ENCODE assay signal across 3 cellular contexts in the genomic region with DNA sequence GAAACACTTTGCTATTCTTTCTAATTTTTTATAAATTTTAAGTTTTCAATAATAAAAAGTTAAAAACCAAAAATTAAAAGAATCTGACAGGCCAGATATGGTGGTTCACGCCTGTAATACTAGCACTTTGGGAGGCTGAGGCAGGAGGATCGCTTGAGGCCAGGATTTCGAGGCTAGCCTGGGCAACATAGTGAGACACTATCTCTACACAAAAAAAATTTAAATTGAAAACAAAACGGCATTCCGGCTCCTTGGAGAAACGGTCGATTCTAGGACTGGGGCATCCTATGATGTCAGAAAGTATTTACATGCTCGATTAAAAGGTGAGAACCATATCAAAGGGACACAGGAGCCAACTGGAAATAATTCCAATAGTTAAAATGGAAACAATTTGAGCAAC.
A peak's percentile ranks its signal among the peaks of the same experiment; 100 is the strongest.
TF ChIP-seq lines count a peak whose summit lies in the region.

No MANE protein-coding gene starts in this region.

TF ChIP-seq in SK-N-SH, 30 proteins besides CTCF, POLR2A, EP300 and RAD21:
- TF ChIP-seq ELF1 (IDR thresholded peaks at IDR 0.05), result no peak
- TF ChIP-seq, protein P1, sequence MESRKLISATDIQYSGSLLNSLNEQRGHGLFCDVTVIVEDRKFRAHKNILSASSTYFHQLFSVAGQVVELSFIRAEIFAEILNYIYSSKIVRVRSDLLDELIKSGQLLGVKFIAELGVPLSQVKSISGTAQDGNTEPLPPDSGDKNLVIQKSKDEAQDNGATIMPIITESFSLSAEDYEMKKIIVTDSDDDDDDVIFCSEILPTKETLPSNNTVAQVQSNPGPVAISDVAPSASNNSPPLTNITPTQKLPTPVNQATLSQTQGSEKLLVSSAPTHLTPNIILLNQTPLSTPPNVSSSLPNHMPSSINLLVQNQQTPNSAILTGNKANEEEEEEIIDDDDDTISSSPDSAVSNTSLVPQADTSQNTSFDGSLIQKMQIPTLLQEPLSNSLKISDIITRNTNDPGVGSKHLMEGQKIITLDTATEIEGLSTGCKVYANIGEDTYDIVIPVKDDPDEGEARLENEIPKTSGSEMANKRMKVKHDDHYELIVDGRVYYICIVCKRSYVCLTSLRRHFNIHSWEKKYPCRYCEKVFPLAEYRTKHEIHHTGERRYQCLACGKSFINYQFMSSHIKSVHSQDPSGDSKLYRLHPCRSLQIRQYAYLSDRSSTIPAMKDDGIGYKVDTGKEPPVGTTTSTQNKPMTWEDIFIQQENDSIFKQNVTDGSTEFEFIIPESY (IDR thresholded peaks at IDR 0.05; ENCODE audit: borderline replicate concordance, low read depth), result no peak
- no peak for TF ChIP-seq POLR2AphosphoS5 (IDR thresholded peaks at IDR 0.05; ENCODE audit: low read depth, low read length)
- no peak for TF ChIP-seq YY1 (IDR thresholded peaks at IDR 0.05; ENCODE audit: low read depth)
- TF ChIP-seq SIN3A (IDR thresholded peaks at IDR 0.05; ENCODE audit: borderline replicate concordance, low read depth, low read length), result no peak
- TF ChIP-seq JUND (IDR thresholded peaks at IDR 0.05), result no peak
- TF ChIP-seq NRF1 (IDR thresholded peaks at IDR 0.05; ENCODE audit: low read depth, low read length), result no peak
- no peak for TF ChIP-seq CHD2 (IDR thresholded peaks at IDR 0.05; ENCODE audit: low read length, partially characterized antibody)

TF ChIP-seq in SK-N-SH treated with all-trans-retinoic acid at 6 μM for 48 hours, 23 proteins besides CTCF, POLR2A, EP300 and RAD21:
- TF ChIP-seq ARNTL (CRISPR knock-in tag; IDR thresholded peaks at IDR 0.05; ENCODE audit: borderline replicate concordance, low read depth) (no peak), TOX (CRISPR knock-in tag; IDR thresholded peaks at IDR 0.05; ENCODE audit: borderline replicate concordance) (no peak), OSR1 (CRISPR knock-in tag; IDR thresholded peaks at IDR 0.05) (no peak), ZFP3 (CRISPR knock-in tag; IDR thresholded peaks at IDR 0.05) (no peak), ISL1 (CRISPR knock-in tag; IDR thresholded peaks at IDR 0.05) (no peak), TCF4 (CRISPR knock-in tag; IDR thresholded peaks at IDR 0.05; ENCODE audit: borderline replicate concordance) (no peak), ZFP30 (CRISPR knock-in tag; IDR thresholded peaks at IDR 0.05) (no peak), SNAI2 (CRISPR knock-in tag; IDR thresholded peaks at IDR 0.05) (no peak), GLIS3 (CRISPR knock-in tag; IDR thresholded peaks at IDR 0.05) (no peak), ZC3H10 (CRISPR knock-in tag; IDR thresholded peaks at IDR 0.05) (no peak), ZNF565 (CRISPR knock-in tag; conservative IDR thresholded peaks at IDR 0.05; ENCODE audit: low read depth) (no peak)
- TF ChIP-seq, protein P2, sequence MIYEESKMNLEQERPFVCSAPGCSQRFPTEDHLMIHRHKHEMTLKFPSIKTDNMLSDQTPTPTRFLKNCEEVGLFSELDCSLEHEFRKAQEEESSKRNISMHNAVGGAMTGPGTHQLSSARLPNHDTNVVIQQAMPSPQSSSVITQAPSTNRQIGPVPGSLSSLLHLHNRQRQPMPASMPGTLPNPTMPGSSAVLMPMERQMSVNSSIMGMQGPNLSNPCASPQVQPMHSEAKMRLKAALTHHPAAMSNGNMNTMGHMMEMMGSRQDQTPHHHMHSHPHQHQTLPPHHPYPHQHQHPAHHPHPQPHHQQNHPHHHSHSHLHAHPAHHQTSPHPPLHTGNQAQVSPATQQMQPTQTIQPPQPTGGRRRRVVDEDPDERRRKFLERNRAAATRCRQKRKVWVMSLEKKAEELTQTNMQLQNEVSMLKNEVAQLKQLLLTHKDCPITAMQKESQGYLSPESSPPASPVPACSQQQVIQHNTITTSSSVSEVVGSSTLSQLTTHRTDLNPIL (CRISPR knock-in tag; IDR thresholded peaks at IDR 0.05; ENCODE audit: low read depth), result no peak
- TF ChIP-seq, protein P3, sequence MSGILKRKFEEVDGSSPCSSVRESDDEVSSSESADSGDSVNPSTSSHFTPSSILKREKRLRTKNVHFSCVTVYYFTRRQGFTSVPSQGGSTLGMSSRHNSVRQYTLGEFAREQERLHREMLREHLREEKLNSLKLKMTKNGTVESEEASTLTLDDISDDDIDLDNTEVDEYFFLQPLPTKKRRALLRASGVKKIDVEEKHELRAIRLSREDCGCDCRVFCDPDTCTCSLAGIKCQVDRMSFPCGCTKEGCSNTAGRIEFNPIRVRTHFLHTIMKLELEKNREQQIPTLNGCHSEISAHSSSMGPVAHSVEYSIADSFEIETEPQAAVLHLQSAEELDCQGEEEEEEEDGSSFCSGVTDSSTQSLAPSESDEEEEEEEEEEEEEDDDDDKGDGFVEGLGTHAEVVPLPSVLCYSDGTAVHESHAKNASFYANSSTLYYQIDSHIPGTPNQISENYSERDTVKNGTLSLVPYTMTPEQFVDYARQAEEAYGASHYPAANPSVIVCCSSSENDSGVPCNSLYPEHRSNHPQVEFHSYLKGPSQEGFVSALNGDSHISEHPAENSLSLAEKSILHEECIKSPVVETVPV (CRISPR knock-in tag; IDR thresholded peaks at IDR 0.05), result no peak

TF ChIP-seq in WTC11, 78 proteins besides CTCF, POLR2A, EP300 and RAD21:
- peak; percentile 76 for TF ChIP-seq ZNF121 (CRISPR knock-in tag; IDR thresholded peaks at IDR 0.05)
- TF ChIP-seq GTF2I (CRISPR knock-in tag; conservative IDR thresholded peaks at IDR 0.05), result 0 out of 2 replicates have a peak, but pooled peaks have one; percentile 61
- TF ChIP-seq ZNF138 (CRISPR knock-in tag; conservative IDR thresholded peaks at IDR 0.05), result no peak
